In the genomic region with DNA sequence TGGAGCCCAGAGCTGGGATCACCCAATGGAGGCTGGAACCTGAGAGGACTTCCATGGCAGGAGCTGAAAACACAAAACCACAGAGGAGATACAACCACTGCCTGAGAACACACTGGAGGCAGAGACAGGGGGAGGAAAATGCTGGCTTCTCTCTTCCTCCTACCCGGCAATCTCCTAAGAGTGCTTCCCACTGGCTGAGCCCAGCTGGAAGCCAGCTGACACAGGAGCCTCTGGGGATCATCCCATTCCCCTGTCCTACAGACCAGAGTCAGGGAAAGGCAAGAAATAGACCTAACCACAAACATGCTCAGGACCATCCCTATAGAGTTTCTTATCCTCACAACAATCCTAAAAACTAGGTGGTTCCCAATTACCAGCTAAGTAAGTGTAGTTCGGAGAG, we compare ENCODE assay signal across 16 cellular contexts.
DNase-seq lines count a peak whose midpoint lies in the region; ATAC-seq, FAIRE-seq and TF ChIP-seq lines count a peak whose summit lies in the region.
"Had no signal": no experiment of that assay in that cellular context is flagged by ENCODE, and none has a peak within 500 bp of the region (broad histone marks: within the 10 kb centered on the region; RNA-seq: fewer than 3 reads in every experiment).

No MANE protein-coding gene starts in this region.

- no peak for ATAC-seq in gastroesophageal sphincter
- ATAC-seq: CD8-positive, alpha-beta T cell; HepG2 had no signal

- intact Hi-C loops in kidney (cut with DNase I) (no loop called here), sigmoid colon (cut with DNase I) (no loop called here)

- H3K27ac ChIP-seq in kidney (ENCODE audit: low read depth in 2 of 2, low read length in 2 of 2) (no peak overlapping the region), sigmoid colon (no peak overlapping the region), gastroesophageal sphincter (no peak overlapping the region)

- DNase-seq in AG10803 (ENCODE audit: low read depth) = peak; percentile 29
- DNase-seq in RPMI7951 (ENCODE audit: low read depth) = peak; percentile 48
- DNase-seq in kidney = peak; percentile 16
- peak; percentile 25 for DNase-seq in sigmoid colon
- DNase-seq in ureter (ENCODE audit: low spot score) = no peak
- no peak for DNase-seq in HTR-8/SVneo (ENCODE audit: insufficient read length, low spot score)
- DNase-seq in ACHN = no peak
- DNase-seq: 8988T; CD8-positive, alpha-beta T cell; COR-L47; DND-41; GDM1; HCEC 1CT had no signal

- 75 to 80% methylated on average over 2 of the region's 2 CpGs for WGBS in sigmoid colon, 2 donors
- 88 to 92% methylated on average over 1 to 2 of the region's 2 CpGs for WGBS in gastroesophageal sphincter (ENCODE audit: low coverage in 1 of 2), 2 donors

- FAIRE-seq in kidney (lab: Jason Lieb, UNC) (no peak), HTR-8/SVneo (lab: Jason Lieb, UNC) (no peak)
- FAIRE-seq: GM12892, HepG2 had no signal

- H3K36me3 ChIP-seq in kidney (ENCODE audit: control insufficient read depth in 1 of 2, insufficient read depth in 2 of 2, low read length in 2 of 2) (no peaks in the 10 kb centered on the region), sigmoid colon (no peaks in the 10 kb centered on the region), gastroesophageal sphincter (no peaks in the 10 kb centered on the region)

- no peaks in the 10 kb centered on the region for H3K9me3 ChIP-seq in kidney (ENCODE audit: control insufficient read depth in 1 of 2, low read length in 2 of 2)
- no peaks in the 10 kb centered on the region for H3K9me3 ChIP-seq in sigmoid colon
- no peaks in the 10 kb centered on the region for H3K9me3 ChIP-seq in gastroesophageal sphincter

- H3K4me1 ChIP-seq in kidney (ENCODE audit: control insufficient read depth in 1 of 2, insufficient read depth in 1 of 2, low read depth in 1 of 2, low read length in 2 of 2) (peaks cover 0 to 3% of the 10 kb centered on the region in 2 donors), sigmoid colon (peaks cover 0 to 21% (median 12%) of the 10 kb centered on the region in 4 donors), gastroesophageal sphincter (peaks cover 0 to 16% (median 0%) of the 10 kb centered on the region in 3 donors)

- H3K27me3 ChIP-seq in sigmoid colon (no peaks in the 10 kb centered on the region), gastroesophageal sphincter (no peaks in the 10 kb centered on the region)

- in situ Hi-C loops in ACHN (cut with HindIII; ENCODE audit: low pct_ligation_motif_present, low pct_unique_long_range_greater_than_20kb, low sequenced_read_pairs) = no loop called here

- H3K4me3 ChIP-seq in AG10803 (ENCODE audit: low read length) (no peak overlapping the region), kidney (ENCODE audit: low read length in 2 of 2) (no peak overlapping the region), sigmoid colon (no peak overlapping the region), gastroesophageal sphincter (no peak overlapping the region)

- no peak for TF ChIP-seq CTCF in AG10803 (conservative IDR thresholded peaks at IDR 0.05; ENCODE audit: low read length)
- no peak for TF ChIP-seq CTCF in kidney (IDR thresholded peaks at IDR 0.05; ENCODE audit: borderline replicate concordance, extremely low read depth, insufficient read depth)
- TF ChIP-seq CTCF in sigmoid colon (IDR thresholded peaks at IDR 0.05) = no peak
- no peak for TF ChIP-seq CTCF in gastroesophageal sphincter (IDR thresholded peaks at IDR 0.05)

- TF ChIP-seq EP300 in sigmoid colon (IDR thresholded peaks at IDR 0.05) (no peak), gastroesophageal sphincter (IDR thresholded peaks at IDR 0.05) (no peak)

- TF ChIP-seq POLR2A in sigmoid colon (IDR thresholded peaks at IDR 0.05) = no peak
- no peak for TF ChIP-seq POLR2A in gastroesophageal sphincter (IDR thresholded peaks at IDR 0.05)

- H3K9ac ChIP-seq in kidney (ENCODE audit: low read length in 2 of 2) = no peak overlapping the region

Comparison
In these comparisons a context has a peak if more than half of its experiments do, and no peak if none do; other contexts are left out.
1. DNase-seq: peak in AG10803 (single experiment), RPMI7951 (single experiment), kidney (single experiment) and sigmoid colon (single experiment); none in ureter (single experiment), HTR-8/SVneo (single experiment) and ACHN (single experiment).